12 cellular contexts compared by ENCODE assay signal in genomic region chr7:69871213-69871885, GRCh38.
DNase-seq lines count a peak whose midpoint lies in the region; ATAC-seq lines count a peak whose summit lies in the region.
"Had no signal": no experiment of that assay in that cellular context is flagged by ENCODE, and none has a peak within 500 bp of the region (broad histone marks: within the 10 kb centered on the region; RNA-seq: fewer than 3 reads in every experiment).

No MANE protein-coding gene starts in this region.

- H3K4me2 ChIP-seq in GM23248 (ENCODE audit: unreplicated experiment): peak overlapping the region; percentile 47
- peak overlapping the region; percentile 66 for H3K4me2 ChIP-seq in skeletal muscle satellite cell (ENCODE audit: low read length)

- peaks cover 15% of the 10 kb centered on the region for H3F3A ChIP-seq in GM23248 (ENCODE audit: insufficient read depth)

- no peak overlapping the region for H3K9ac ChIP-seq in GM23248
- no peak overlapping the region for H3K9ac ChIP-seq in adipocyte (ENCODE audit: low read length)
- H3K9ac ChIP-seq in skeletal muscle satellite cell (ENCODE audit: low read depth, low read length): peak overlapping the region; percentile 5

- DNase-seq in GM23248 (peak; percentile 93), adipocyte (ENCODE audit: low read depth) (peak; percentile 77), globus pallidus (ENCODE audit: low spot score) (peak; percentile 9), NOMO-1 treated with DMSO at 0.1 percent for 48 hours (lab: John Stamatoyannopoulos, UW; ENCODE audit: unreplicated experiment) (no peak), G401 (ENCODE audit: low spot score) (no peak)
- DNase-seq: activated T-cell treated with anti-CD3 and anti-CD28 coated beads, Interleukin-2, amount 50 U/mL, for 24 hours; DMS53; mesendoderm; NCI-H2029 treated with DMSO at 0.1 percent for 48 hours; upper lobe of right lung had no signal

- H3K4me1 ChIP-seq in GM23248 (ENCODE audit: insufficient read depth): peaks cover 25% of the 10 kb centered on the region
- peaks cover 25% of the 10 kb centered on the region for H3K4me1 ChIP-seq in adipocyte (ENCODE audit: control insufficient read depth, insufficient read depth, low read length)
- H3K4me1 ChIP-seq in skeletal muscle satellite cell (ENCODE audit: control insufficient read depth, insufficient read depth, low read length): peaks cover 17% of the 10 kb centered on the region
- H3K4me1 ChIP-seq: upper lobe of right lung had no signal

- no peak overlapping the region for H2AFZ ChIP-seq in GM23248

- no peaks in the 10 kb centered on the region for H4K20me1 ChIP-seq in GM23248 (ENCODE audit: insufficient read depth)

- peaks cover 5% of the 10 kb centered on the region; the same call in 1 of the 2 replicates for H3K27me3 ChIP-seq in GM23248 (replicated peaks; ENCODE audit: insufficient read depth)
- H3K27me3 ChIP-seq in adipocyte (replicated peaks; ENCODE audit: control insufficient read depth, insufficient read depth, low read length): no peaks in the 10 kb centered on the region
- H3K27me3 ChIP-seq in skeletal muscle satellite cell (ENCODE audit: control insufficient read depth, insufficient read depth, low read length): no peaks in the 10 kb centered on the region
- H3K27me3 ChIP-seq: upper lobe of right lung had no signal

- H3K27ac ChIP-seq in GM23248: peak overlapping the region; percentile 30
- H3K27ac ChIP-seq: upper lobe of right lung had no signal

- H3K9me3 ChIP-seq in GM23248 (ENCODE audit: low read depth) (no peaks in the 10 kb centered on the region), adipocyte (ENCODE audit: control insufficient read depth, low read length) (no peaks in the 10 kb centered on the region), skeletal muscle satellite cell (replicated peaks; ENCODE audit: low read length) (no peaks in the 10 kb centered on the region)
- H3K9me3 ChIP-seq: upper lobe of right lung had no signal

- H3K79me2 ChIP-seq in GM23248 (ENCODE audit: insufficient read depth): no peaks in the 10 kb centered on the region

- no peak for ATAC-seq in GM19467 (IDR thresholded peaks at IDR 0.05; ENCODE audit: unreplicated experiment)
- ATAC-seq: upper lobe of right lung had no signal

- 44 to 51% methylated on average over 7 of the region's 7 CpGs for WGBS in GM23248 (ENCODE audit: low coverage in 1 of 2, low lambda C conversion rate in 2 of 2, missing lambda C conversion rate in 2 of 2), 2 experiments

- in situ Hi-C loops in GM23248 (cut with MboI) (no loop called here), G401 (cut with HindIII; ENCODE audit: low sequenced_read_pairs) (no loop called here)

- H3K4me3 ChIP-seq in GM23248: no peak overlapping the region
- no peak overlapping the region for H3K4me3 ChIP-seq in adipocyte (ENCODE audit: low read length)
- H3K4me3 ChIP-seq in skeletal muscle satellite cell (ENCODE audit: low read length): no peak overlapping the region
- H3K4me3 ChIP-seq: upper lobe of right lung had no signal

- H3K36me3 ChIP-seq in GM23248 (ENCODE audit: low read depth) (no peaks in the 10 kb centered on the region), adipocyte (ENCODE audit: control insufficient read depth, insufficient read depth, low read length, severe bottlenecking) (no peaks in the 10 kb centered on the region), skeletal muscle satellite cell (ENCODE audit: insufficient read depth, low read length) (no peaks in the 10 kb centered on the region)
- H3K36me3 ChIP-seq: upper lobe of right lung had no signal

- H3K9me2 ChIP-seq in GM23248 (ENCODE audit: insufficient read depth): no peaks in the 10 kb centered on the region

Comparison
In these comparisons a context has a peak if more than half of its experiments do, and no peak if none do; other contexts are left out.
1. DNase-seq: peak in GM23248 (single experiment), adipocyte (single experiment) and globus pallidus (single experiment); none in NOMO-1 treated with DMSO at 0.1 percent for 48 hours (single experiment) and G401 (single experiment).